Comparison of ENCODE assay signal across 8 cellular contexts in genomic region chr1:26472330-26472900, GRCh38. TPM values are rescaled to one million over a fixed set of nuclear protein-coding genes. Genes with fewer than 3 reads are reported as not detected.
DNase-seq lines count a peak whose midpoint lies in the region; ATAC-seq and TF ChIP-seq lines count a peak whose summit lies in the region.

HMGN2 (plus strand) TSS chr1:26472440; CDS start chr1:26472613, 173 bp downstream.

- H3K36me3 Mint-ChIP-seq in activated CD4-positive, alpha-beta T cell treated with anti-CD3 and anti-CD28 coated beads for 36 hours (ENCODE audit: low read depth), result peaks cover 44% of the 10 kb centered on the region

- H2AFZ ChIP-seq in ACC112 (ENCODE audit: low read length, unreplicated experiment), result peak within 1 kb of the TSS; percentile 35

- no peak for TF ChIP-seq CTCF in choroid plexus epithelial cell (conservative IDR thresholded peaks at IDR 0.05; ENCODE audit: low read depth, low read length)

- POLR2A ChIA-PET in activated CD4-positive, alpha-beta T cell treated with anti-CD3 and anti-CD28 coated beads for 36 hours (lab: Charles Lee), result interaction anchor here (0.6 to 1.6 kb wide), 6 partner anchors 40 to 520 kb away, joined by 3 to 8 read pairs (median 4); partner anchors contain the start of gene DHDDS

- no peaks in the 10 kb centered on the region for H3K27me3 ChIP-seq in ACC112 (ENCODE audit: insufficient read depth, low read length)

- H3K27ac Mint-ChIP-seq in activated CD4-positive, alpha-beta T cell treated with anti-CD3 and anti-CD28 coated beads for 36 hours, result peak within 1 kb of the TSS; percentile 98

- H3K36me3 ChIP-seq in ACC112 (ENCODE audit: insufficient read depth, low read length), result peaks cover 36% of the 10 kb centered on the region

- peaks cover 16% of the 10 kb centered on the region for H3K4me1 ChIP-seq in ACC112 (ENCODE audit: control insufficient read depth, insufficient read depth, low read length, unreplicated experiment)

- peak within 1 kb of the TSS; percentile 95 for H3K27ac ChIP-seq in ACC112 (ENCODE audit: low read depth, low read length)

- ATAC-seq in GM18907 (IDR thresholded peaks at IDR 0.05; ENCODE audit: unreplicated experiment), result peak; percentile 56
- peak; percentile 46 for ATAC-seq in HG03135 (IDR thresholded peaks at IDR 0.05; ENCODE audit: unreplicated experiment)
- ATAC-seq in activated CD4-positive, alpha-beta T cell treated with anti-CD3 and anti-CD28 coated beads for 36 hours, result peak; percentile 74

- no peaks in the 10 kb centered on the region for H3K9me3 Mint-ChIP-seq in activated CD4-positive, alpha-beta T cell treated with anti-CD3 and anti-CD28 coated beads for 36 hours (ENCODE audit: low read depth)

- peaks cover 47% of the 10 kb centered on the region for H3K4me1 Mint-ChIP-seq in activated CD4-positive, alpha-beta T cell treated with anti-CD3 and anti-CD28 coated beads for 36 hours

- intact Hi-C loops in activated CD4-positive, alpha-beta T cell treated with anti-CD3 and anti-CD28 coated beads for 36 hours (cut with DNase I, micrococcal nuclease), result loop anchor here (1.0 to 2.0 kb wide), 10 partner anchors 40 to 474 kb away; partner anchors contain the start of genes DHDDS (in 2 of the 2), NUDC (in 1 of the 2), PAFAH2 (in 1 of the 2) and ZDHHC18 (in 1 of the 2)

- CTCF ChIA-PET in activated CD4-positive, alpha-beta T cell treated with anti-CD3 and anti-CD28 coated beads for 36 hours (lab: Charles Lee), result interaction anchor here (0.6 to 2.0 kb wide), 7 partner anchors 20 to 318 kb away, joined by 3 to 12 read pairs (median 4); partner anchors contain the start of gene DHDDS

- DNase-seq in NCI-H510A (lab: John Stamatoyannopoulos, UW) (peak; percentile 93), choroid plexus epithelial cell (ENCODE audit: low read depth) (peak; percentile 90), kidney tubule cell (ENCODE audit: low spot score) (peak; percentile 86)
- peak; percentile 96 for DNase-seq in activated CD4-positive, alpha-beta T cell treated with anti-CD3 and anti-CD28 coated beads for 36 hours
- peak; percentile 86 to 89 for DNase-seq in stimulated activated CD4-positive, alpha-beta T cell treated with anti-CD3 and anti-CD28 coated beads, Interleukin-15, amount 100 ng/mL, for 48 hours (ENCODE audit: low read depth in 2 of 2)

- peaks cover 25% of the 10 kb centered on the region for H3K79me2 ChIP-seq in ACC112 (ENCODE audit: control insufficient read depth, insufficient read depth, low read length, unreplicated experiment)

- no peaks in the 10 kb centered on the region for H3K27me3 Mint-ChIP-seq in activated CD4-positive, alpha-beta T cell treated with anti-CD3 and anti-CD28 coated beads for 36 hours

- H3K4me3 ChIP-seq in ACC112 (ENCODE audit: low read depth, low read length), result peak within 1 kb of the TSS; percentile 92
- peak within 1 kb of the TSS; percentile 81 for H3K4me3 ChIP-seq in choroid plexus epithelial cell (ENCODE audit: low read depth, low read length)

- H3K4me3 Mint-ChIP-seq in activated CD4-positive, alpha-beta T cell treated with anti-CD3 and anti-CD28 coated beads for 36 hours, result peak within 1 kb of the TSS; percentile 91

RNA-seq across cellular contexts. Expression of gene HMGN2, which starts in this region (rescaled TPM):
- total RNA-seq in activated CD4-positive, alpha-beta T cell treated with anti-CD3 and anti-CD28 coated beads for 36 hours, result 100 to 1,000 TPM; 660 to 867 TPM

Comparison
In these comparisons a context has a peak if more than half of its experiments do, and no peak if none do; other contexts are left out.
1. Peak in every context shown above with its lines: DNase-seq, ATAC-seq, H3K4me3 ChIP-seq and H3K27ac ChIP-seq.